9 cellular contexts compared by ENCODE assay signal in the genomic region with DNA sequence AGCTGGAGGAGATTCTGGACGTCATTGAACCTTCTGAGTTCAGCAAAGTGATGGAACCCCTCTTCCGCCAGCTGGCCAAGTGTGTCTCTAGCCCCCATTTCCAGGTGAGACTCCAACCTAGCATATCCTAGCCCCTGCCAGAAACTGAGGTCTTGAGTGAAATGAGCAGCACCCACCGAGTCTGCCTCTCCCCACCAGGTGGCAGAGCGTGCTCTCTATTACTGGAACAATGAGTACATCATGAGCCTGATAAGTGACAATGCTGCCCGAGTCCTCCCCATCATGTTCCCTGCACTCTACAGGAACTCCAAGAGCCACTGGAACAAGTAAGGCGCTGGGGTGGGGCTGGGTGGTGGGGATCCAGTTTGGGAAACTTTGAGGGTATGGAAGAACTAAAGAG. TPM values are rescaled to one million over a fixed set of nuclear protein-coding genes. Genes with fewer than 3 reads are reported as not detected.
DNase-seq lines count a peak whose midpoint lies in the region; ATAC-seq and TF ChIP-seq lines count a peak whose summit lies in the region.
"Had no signal": no experiment of that assay in that cellular context is flagged by ENCODE, and none has a peak within 500 bp of the region (broad histone marks: within the 10 kb centered on the region; RNA-seq: fewer than 3 reads in every experiment).

No MANE protein-coding gene starts in this region.

- H3K4me3 Mint-ChIP-seq in CD14-positive monocyte = no peak overlapping the region
- H3K4me3 Mint-ChIP-seq in stimulated activated memory B cell treated with anti-CD40 and anti-IgM and Interleukin-4, amounts not matched to agents 10 μg/mL and 1 μg/mL and 100 μg/mL, for 72 hours = no peak overlapping the region
- H3K4me3 Mint-ChIP-seq: stimulated activated naive CD8-positive, alpha-beta T cell treated with anti-CD3 and anti-CD28 coated beads, Interleukin-15, amount 100 ng/mL, for 72 hours had no signal

- peaks cover 4% of the 10 kb centered on the region for H3K4me1 ChIP-seq in HAP-1
- no peaks in the 10 kb centered on the region for H3K4me1 ChIP-seq in parathyroid adenoma

- H3K4me3 ChIP-seq in HAP-1 (no peak overlapping the region), SU-DHL-6 (ENCODE audit: insufficient read depth, low read length, poor library complexity, severe bottlenecking) (no peak overlapping the region), choroid plexus epithelial cell (ENCODE audit: low read depth, low read length) (no peak overlapping the region), parathyroid adenoma (ENCODE audit: low read depth, low read length) (no peak overlapping the region)

- H3K27me3 Mint-ChIP-seq in CD14-positive monocyte (ENCODE audit: low read depth in 3 of 3) = peaks cover 0 to 3% (median 0%) of the 10 kb centered on the region in 3 donors
- H3K27me3 Mint-ChIP-seq in stimulated activated memory B cell treated with anti-CD40 and anti-IgM and Interleukin-4, amounts not matched to agents 10 μg/mL and 1 μg/mL and 100 μg/mL, for 72 hours = no peaks in the 10 kb centered on the region
- H3K27me3 Mint-ChIP-seq: stimulated activated naive CD8-positive, alpha-beta T cell treated with anti-CD3 and anti-CD28 coated beads, Interleukin-15, amount 100 ng/mL, for 72 hours had no signal

- intact Hi-C loops in CD14-positive monocyte (cut with micrococcal nuclease) = loop anchor here in 1 of 2 donors (5.0 kb wide), 1 partner anchor 133 kb away; no protein-coding TSS in a partner anchor

- H3K79me2 ChIP-seq in SU-DHL-6 (ENCODE audit: insufficient read depth, low read length) (peaks cover 16% of the 10 kb centered on the region), parathyroid adenoma (peaks cover 1% of the 10 kb centered on the region)

- peaks cover 16% of the 10 kb centered on the region for H3K4me1 Mint-ChIP-seq in CD14-positive monocyte
- H3K4me1 Mint-ChIP-seq in stimulated activated memory B cell treated with anti-CD40 and anti-IgM and Interleukin-4, amounts not matched to agents 10 μg/mL and 1 μg/mL and 100 μg/mL, for 72 hours = peaks cover 36% of the 10 kb centered on the region

- H3K9me3 ChIP-seq in HAP-1 (no peaks in the 10 kb centered on the region), SU-DHL-6 (ENCODE audit: insufficient read depth, low read length) (no peaks in the 10 kb centered on the region), parathyroid adenoma (ENCODE audit: control insufficient read depth, low read length) (no peaks in the 10 kb centered on the region)

- H3K27ac ChIP-seq in SU-DHL-6 (ENCODE audit: low read depth, low read length) = no peak overlapping the region
- no peak overlapping the region for H3K27ac ChIP-seq in parathyroid adenoma

- H2AFZ ChIP-seq in SU-DHL-6 (ENCODE audit: low read depth, low read length, severe bottlenecking) (no peak overlapping the region), parathyroid adenoma (no peak overlapping the region)

- H3K27me3 ChIP-seq in HAP-1 (ENCODE audit: low read depth) = no peaks in the 10 kb centered on the region
- H3K27me3 ChIP-seq in SU-DHL-6 (ENCODE audit: low read length) = no peaks in the 10 kb centered on the region
- no peaks in the 10 kb centered on the region for H3K27me3 ChIP-seq in parathyroid adenoma (ENCODE audit: control insufficient read depth, insufficient read depth, low read length)

- H3F3A ChIP-seq in SU-DHL-6 (ENCODE audit: insufficient read depth) = no peaks in the 10 kb centered on the region

- H3K9ac ChIP-seq in SU-DHL-6 (ENCODE audit: low read length) (no peak overlapping the region), parathyroid adenoma (no peak overlapping the region)

- H4K20me1 ChIP-seq in SU-DHL-6 (ENCODE audit: low read depth, low read length) = no peaks in the 10 kb centered on the region

- H3K36me3 ChIP-seq in HAP-1 (replicated peaks) = peaks cover 50% of the 10 kb centered on the region
- no peaks in the 10 kb centered on the region for H3K36me3 ChIP-seq in SU-DHL-6 (ENCODE audit: low read length)
- H3K36me3 ChIP-seq in parathyroid adenoma (ENCODE audit: control insufficient read depth, insufficient read depth, low read length) = no peaks in the 10 kb centered on the region

- no peak for ATAC-seq in stimulated activated memory B cell treated with anti-CD40 and anti-IgM and Interleukin-4, amounts not matched to agents 10 μg/mL and 1 μg/mL and 100 μg/mL, for 72 hours
- ATAC-seq in GM21825 (IDR thresholded peaks at IDR 0.05; ENCODE audit: unreplicated experiment) (no peak), GM21723 (IDR thresholded peaks at IDR 0.05; ENCODE audit: unreplicated experiment) (no peak)
- ATAC-seq: stimulated activated naive CD8-positive, alpha-beta T cell treated with anti-CD3 and anti-CD28 coated beads, Interleukin-15, amount 100 ng/mL, for 72 hours had no signal

- H3K9me3 Mint-ChIP-seq in CD14-positive monocyte = no peaks in the 10 kb centered on the region
- H3K9me3 Mint-ChIP-seq in stimulated activated memory B cell treated with anti-CD40 and anti-IgM and Interleukin-4, amounts not matched to agents 10 μg/mL and 1 μg/mL and 100 μg/mL, for 72 hours = no peaks in the 10 kb centered on the region
- H3K9me3 Mint-ChIP-seq: stimulated activated naive CD8-positive, alpha-beta T cell treated with anti-CD3 and anti-CD28 coated beads, Interleukin-15, amount 100 ng/mL, for 72 hours had no signal

- TF ChIP-seq CTCF in CD14-positive monocyte (IDR thresholded peaks at IDR 0.05) (peak; percentile 27), SU-DHL-6 (IDR thresholded peaks at IDR 0.05; ENCODE audit: insufficient read depth, low read length, poor library complexity, severe bottlenecking) (peak; percentile 86), choroid plexus epithelial cell (conservative IDR thresholded peaks at IDR 0.05; ENCODE audit: low read depth, low read length) (peak; percentile 70), parathyroid adenoma (IDR thresholded peaks at IDR 0.05) (peak; percentile 53)

- H3K4me2 ChIP-seq in SU-DHL-6 (ENCODE audit: low read depth, low read length, poor library complexity, severe bottlenecking) = no peak overlapping the region
- H3K4me2 ChIP-seq in parathyroid adenoma (ENCODE audit: low read length) = no peak overlapping the region

- H3K9me2 ChIP-seq in SU-DHL-6 (replicated peaks; ENCODE audit: insufficient read depth, low read length) = no peaks in the 10 kb centered on the region

- H3K27ac Mint-ChIP-seq in CD14-positive monocyte = peak overlapping the region in 1 of 7 donors; percentile 12
- H3K27ac Mint-ChIP-seq in stimulated activated memory B cell treated with anti-CD40 and anti-IgM and Interleukin-4, amounts not matched to agents 10 μg/mL and 1 μg/mL and 100 μg/mL, for 72 hours = no peak overlapping the region
- H3K27ac Mint-ChIP-seq: stimulated activated naive CD8-positive, alpha-beta T cell treated with anti-CD3 and anti-CD28 coated beads, Interleukin-15, amount 100 ng/mL, for 72 hours had no signal

- in situ Hi-C loops in HAP-1 (cut with MboI; ENCODE audit: low sequenced_read_pairs) = no loop called here

- peaks cover 59 to 65% of the 10 kb centered on the region in 2 donors for H3K36me3 Mint-ChIP-seq in CD14-positive monocyte
- H3K36me3 Mint-ChIP-seq in stimulated activated memory B cell treated with anti-CD40 and anti-IgM and Interleukin-4, amounts not matched to agents 10 μg/mL and 1 μg/mL and 100 μg/mL, for 72 hours = peaks cover 34% of the 10 kb centered on the region

- DNase-seq in CD14-positive monocyte (ENCODE audit: low spot score) = no peak
- peak; percentile 17 to 63 for DNase-seq in HAP-1 (ENCODE audit: low spot score in 2 of 2)
- peak; percentile 61 for DNase-seq in choroid plexus epithelial cell (ENCODE audit: low read depth)

RNA-seq across cellular contexts. Expression of a gene that starts 4.6 kb away (rescaled TPM):
- polyA plus RNA-seq in CD14-positive monocyte = 10 to 100 TPM; 58.8 to 59.6 TPM

RNA-seq across cellular contexts. Expression of a gene that starts 4.9 kb away (rescaled TPM):
- polyA plus RNA-seq in CD14-positive monocyte = 100 to 1,000 TPM; 106 to 141 TPM

RNA-seq across cellular contexts. Expression of a gene that starts 12.3 kb away (rescaled TPM):
- 10 to 100 TPM; 43.3 to 52.5 TPM for polyA plus RNA-seq in CD14-positive monocyte

RNA-seq across cellular contexts. Expression of a gene that starts 24.8 kb away (rescaled TPM):
- 10 to 100 TPM; 10.3 to 14.9 TPM for polyA plus RNA-seq in CD14-positive monocyte

RNA-seq across cellular contexts. Expression of a gene that starts 30.1 kb away (rescaled TPM):
- polyA plus RNA-seq in CD14-positive monocyte = 10 to 100 TPM; 15.5 to 16.2 TPM

Comparison
In these comparisons a context has a peak if more than half of its experiments do, and no peak if none do; other contexts are left out.
1. CTCF ChIP-seq: peak in every context shown above with its lines; median percentile 86 in SU-DHL-6; 70 in choroid plexus epithelial cell; 53 in parathyroid adenoma; 27 in CD14-positive monocyte.